ENCODE assay signal across 1 cellular context in the genomic region with DNA sequence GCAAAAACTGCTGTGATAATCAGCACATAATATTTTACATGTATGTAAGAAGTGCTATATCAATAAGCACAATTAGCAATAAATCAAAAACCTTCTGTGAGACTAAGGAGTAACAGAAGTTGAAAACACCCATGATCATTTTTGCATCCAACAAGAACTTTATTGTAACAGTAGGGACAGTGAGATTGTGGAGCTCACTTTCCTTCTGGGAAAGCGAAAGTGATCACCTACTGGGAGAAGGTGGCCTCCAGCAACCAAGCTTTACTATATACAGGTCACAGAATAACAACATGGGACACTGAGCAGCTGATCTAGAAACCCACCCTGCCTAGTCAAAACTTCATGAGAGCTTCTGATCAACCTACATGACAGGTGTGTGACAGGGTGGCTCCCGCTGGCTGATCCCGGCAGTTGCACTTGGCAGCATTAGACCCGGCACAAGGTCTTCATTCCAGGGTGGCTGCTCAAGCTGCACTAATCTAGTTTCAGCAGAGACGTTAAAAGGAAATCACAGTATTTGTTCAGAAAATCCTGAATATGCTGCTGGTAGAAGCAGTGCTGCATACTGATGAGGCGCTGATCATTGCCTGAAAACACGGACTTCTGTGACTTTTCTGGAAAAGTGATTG.
TF ChIP-seq lines count a peak whose summit lies in the region.

No MANE protein-coding gene starts in this region.

TF ChIP-seq in endothelial cell of umbilical vein, 7 proteins besides CTCF, POLR2A, EP300 and RAD21 (continued from another document):
- TF ChIP-seq GATA2 (IDR thresholded peaks at IDR 0.05; ENCODE audit: insufficient read depth, insufficient read length, low read depth, low read length) = no peak
